9 cellular contexts compared by ENCODE assay signal in the genomic region with DNA sequence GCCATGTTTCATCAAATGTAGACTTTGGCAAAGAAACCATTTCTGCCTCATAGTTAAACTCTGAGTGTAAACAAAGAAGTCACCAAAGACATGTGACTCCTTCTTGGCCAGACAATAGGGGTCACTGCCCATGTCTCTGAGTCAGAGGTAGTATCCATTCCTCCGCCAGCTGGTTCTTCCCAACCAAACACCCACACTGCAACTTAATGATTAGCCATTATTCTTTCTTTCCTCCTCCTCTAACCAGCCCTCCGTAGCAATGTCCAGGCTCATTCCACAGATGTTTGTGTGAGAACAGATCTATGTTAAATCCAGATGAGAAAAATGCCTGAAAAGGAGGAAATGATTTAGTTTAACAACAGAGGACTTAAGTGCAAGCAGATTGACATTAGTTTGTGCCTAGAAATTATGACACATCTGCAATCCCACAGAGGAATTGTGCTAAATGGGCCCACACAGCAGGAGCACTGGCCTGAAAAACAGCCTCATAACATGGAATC.
DNase-seq lines count a peak whose midpoint lies in the region; ATAC-seq and TF ChIP-seq lines count a peak whose summit lies in the region.
"Had no signal": no experiment of that assay in that cellular context is flagged by ENCODE, and none has a peak within 500 bp of the region (broad histone marks: within the 10 kb centered on the region; RNA-seq: fewer than 3 reads in every experiment).

No MANE protein-coding gene starts in this region.

- H3K9me3 ChIP-seq in colonic mucosa (no peaks in the 10 kb centered on the region), upper lobe of right lung (no peaks in the 10 kb centered on the region)

- H3K27me3 ChIP-seq in colonic mucosa: no peaks in the 10 kb centered on the region
- H3K27me3 ChIP-seq in upper lobe of right lung: no peaks in the 10 kb centered on the region

- H3K4me1 ChIP-seq in colonic mucosa (no peaks in the 10 kb centered on the region), upper lobe of right lung (no peaks in the 10 kb centered on the region)

- H3K4me1 Mint-ChIP-seq in activated CD4-positive, alpha-beta memory T cell treated with anti-CD3 and anti-CD28 coated beads, Interleukin-2, amount 10 ng/mL, durations not matched to agents 7 days and 5 days: no peaks in the 10 kb centered on the region

- no peak overlapping the region for H3K4me3 Mint-ChIP-seq in activated CD4-positive, alpha-beta memory T cell treated with anti-CD3 and anti-CD28 coated beads, Interleukin-2, amount 10 ng/mL, durations not matched to agents 7 days and 5 days

- DNase-seq in HT-29 (ENCODE audit: low spot score): peak; percentile 73
- peak; percentile 18 for DNase-seq in colonic mucosa
- DNase-seq in left kidney (ENCODE audit: low read depth, low spot score): peak; percentile 95
- DNase-seq in upper lobe of right lung: no peak
- no peak for DNase-seq in activated CD4-positive, alpha-beta memory T cell treated with anti-CD3 and anti-CD28 coated beads, Interleukin-2, amount 10 ng/mL, durations not matched to agents 7 days and 5 days
- DNase-seq: NCI-H1694 had no signal

- H3K27me3 Mint-ChIP-seq in activated CD4-positive, alpha-beta memory T cell treated with anti-CD3 and anti-CD28 coated beads, Interleukin-2, amount 10 ng/mL, durations not matched to agents 7 days and 5 days: peaks cover 4% of the 10 kb centered on the region

- H3K9me3 Mint-ChIP-seq in activated CD4-positive, alpha-beta memory T cell treated with anti-CD3 and anti-CD28 coated beads, Interleukin-2, amount 10 ng/mL, durations not matched to agents 7 days and 5 days: no peaks in the 10 kb centered on the region

- H3K27ac ChIP-seq in colonic mucosa: no peak overlapping the region
- H3K27ac ChIP-seq in upper lobe of right lung: no peak overlapping the region

- no peaks in the 10 kb centered on the region for H3K36me3 ChIP-seq in colonic mucosa
- no peaks in the 10 kb centered on the region for H3K36me3 ChIP-seq in upper lobe of right lung

- intact Hi-C loops in colonic mucosa (cut with DNase I): no loop called here
- intact Hi-C loops in upper lobe of right lung (cut with DNase I): no loop called here

- H3K4me3 ChIP-seq in colonic mucosa (no peak overlapping the region), upper lobe of right lung (no peak overlapping the region)

- ATAC-seq in upper lobe of right lung: peak; percentile 71
- no peak for ATAC-seq in HG03457 (IDR thresholded peaks at IDR 0.05; ENCODE audit: unreplicated experiment)
- no peak for ATAC-seq in HG03175 (IDR thresholded peaks at IDR 0.05; ENCODE audit: unreplicated experiment)
- no peak for ATAC-seq in HG03521 (IDR thresholded peaks at IDR 0.05; ENCODE audit: unreplicated experiment)

- no peak overlapping the region for H3K27ac Mint-ChIP-seq in activated CD4-positive, alpha-beta memory T cell treated with anti-CD3 and anti-CD28 coated beads, Interleukin-2, amount 10 ng/mL, durations not matched to agents 7 days and 5 days

- no peak overlapping the region for H3K9ac ChIP-seq in colonic mucosa (ENCODE audit: low read depth in 2 of 2, low read length in 2 of 2)

- no peak for TF ChIP-seq CTCF in colonic mucosa (IDR thresholded peaks at IDR 0.05)
- TF ChIP-seq CTCF in upper lobe of right lung (IDR thresholded peaks at IDR 0.05): no peak

- CTCF ChIA-PET in activated CD4-positive, alpha-beta memory T cell treated with anti-CD3 and anti-CD28 coated beads, Interleukin-2, amount 10 ng/mL, durations not matched to agents 7 days and 5 days (lab: Charles Lee): no interaction called here

- POLR2A ChIA-PET in activated CD4-positive, alpha-beta memory T cell treated with anti-CD3 and anti-CD28 coated beads, Interleukin-2, amount 10 ng/mL, durations not matched to agents 7 days and 5 days (lab: Charles Lee): no interaction called here

- no peaks in the 10 kb centered on the region for H3K36me3 Mint-ChIP-seq in activated CD4-positive, alpha-beta memory T cell treated with anti-CD3 and anti-CD28 coated beads, Interleukin-2, amount 10 ng/mL, durations not matched to agents 7 days and 5 days (ENCODE audit: low read depth)

Comparison
In these comparisons a context has a peak if more than half of its experiments do, and no peak if none do; other contexts are left out.
1. DNase-seq: peak in HT-29 (single experiment), colonic mucosa (single experiment) and left kidney (single experiment); none in upper lobe of right lung (single experiment) and activated CD4-positive, alpha-beta memory T cell treated with anti-CD3 and anti-CD28 coated beads, Interleukin-2, amount 10 ng/mL, durations not matched to agents 7 days and 5 days (single experiment).